21 cellular contexts compared by ENCODE assay signal in genomic region chr1:5849550-5849949, GRCh38.
"Had no signal": no experiment of that assay in that cellular context is flagged by ENCODE, and none has a peak within 500 bp of the region (broad histone marks: within the 10 kb centered on the region; RNA-seq: fewer than 3 reads in every experiment).

No MANE protein-coding gene starts in this region.

- H3K4me3 ChIP-seq: ascending aorta, SJCRH30, SK-N-MC had no signal

- DNase-seq: activated CD4-positive, alpha-beta T cell treated with anti-CD3 and anti-CD28 coated beads for 36 hours; activated CD4-positive, alpha-beta T cell treated with anti-CD3 and anti-CD28 coated beads, Interleukin-2, amount 10 ng/mL, durations not matched to agents 7 days and 5 days; activated CD4-positive, alpha-beta T cell treated with anti-CD3 and anti-CD28 coated beads, Interleukin-2, amount 50 U/mL, for 48 hours; activated CD8-positive, alpha-beta T cell treated with anti-CD3 and anti-CD28 coated beads, Interleukin-2, amount 10 ng/mL, durations not matched to agents 7 days and 5 days; activated gamma-delta T cell; activated naive CD4-positive, alpha-beta T cell treated with Interleukin-2 at 50 U/mL for 16 hours; activated naive CD8-positive, alpha-beta T cell treated with anti-CD3 and anti-CD28 coated beads, Interleukin-2, amount 10 ng/mL, durations not matched to agents 7 days and 5 days; activated T-cell treated with anti-CD3 and anti-CD28 coated beads, Interleukin-2, amount 50 U/mL, for 24 hours; NCI-H1048; NCI-H1105 treated with DMSO at 0.1 percent for 48 hours; NCI-H1436; NCI-H1694; NCI-H1930; NCI-H2081 treated with DMSO at 0.1 percent for 48 hours; NCI-H345; NCI-H524 treated with DMSO at 0.1 percent for 48 hours; SHP77; SJCRH30; T1000 had no signal

- H3K27me3 ChIP-seq: ascending aorta, SJCRH30 had no signal

- H3K36me3 ChIP-seq: ascending aorta, SJCRH30 had no signal

- H3K9me3 ChIP-seq: ascending aorta, SJCRH30 had no signal

- H3K27ac ChIP-seq: ascending aorta, SJCRH30, SK-N-MC had no signal

- H3K4me1 ChIP-seq: ascending aorta, SJCRH30 had no signal
